Comparison of ENCODE assay signal across 1 cellular context in genomic region chr11:36167073-36167472, GRCh38.
TF ChIP-seq lines count a peak whose summit lies in the region.

No MANE protein-coding gene starts in this region.

TF ChIP-seq in K562, 482 proteins besides CTCF, POLR2A, EP300 and RAD21 (continued from another document):
- TF ChIP-seq, protein P1, sequence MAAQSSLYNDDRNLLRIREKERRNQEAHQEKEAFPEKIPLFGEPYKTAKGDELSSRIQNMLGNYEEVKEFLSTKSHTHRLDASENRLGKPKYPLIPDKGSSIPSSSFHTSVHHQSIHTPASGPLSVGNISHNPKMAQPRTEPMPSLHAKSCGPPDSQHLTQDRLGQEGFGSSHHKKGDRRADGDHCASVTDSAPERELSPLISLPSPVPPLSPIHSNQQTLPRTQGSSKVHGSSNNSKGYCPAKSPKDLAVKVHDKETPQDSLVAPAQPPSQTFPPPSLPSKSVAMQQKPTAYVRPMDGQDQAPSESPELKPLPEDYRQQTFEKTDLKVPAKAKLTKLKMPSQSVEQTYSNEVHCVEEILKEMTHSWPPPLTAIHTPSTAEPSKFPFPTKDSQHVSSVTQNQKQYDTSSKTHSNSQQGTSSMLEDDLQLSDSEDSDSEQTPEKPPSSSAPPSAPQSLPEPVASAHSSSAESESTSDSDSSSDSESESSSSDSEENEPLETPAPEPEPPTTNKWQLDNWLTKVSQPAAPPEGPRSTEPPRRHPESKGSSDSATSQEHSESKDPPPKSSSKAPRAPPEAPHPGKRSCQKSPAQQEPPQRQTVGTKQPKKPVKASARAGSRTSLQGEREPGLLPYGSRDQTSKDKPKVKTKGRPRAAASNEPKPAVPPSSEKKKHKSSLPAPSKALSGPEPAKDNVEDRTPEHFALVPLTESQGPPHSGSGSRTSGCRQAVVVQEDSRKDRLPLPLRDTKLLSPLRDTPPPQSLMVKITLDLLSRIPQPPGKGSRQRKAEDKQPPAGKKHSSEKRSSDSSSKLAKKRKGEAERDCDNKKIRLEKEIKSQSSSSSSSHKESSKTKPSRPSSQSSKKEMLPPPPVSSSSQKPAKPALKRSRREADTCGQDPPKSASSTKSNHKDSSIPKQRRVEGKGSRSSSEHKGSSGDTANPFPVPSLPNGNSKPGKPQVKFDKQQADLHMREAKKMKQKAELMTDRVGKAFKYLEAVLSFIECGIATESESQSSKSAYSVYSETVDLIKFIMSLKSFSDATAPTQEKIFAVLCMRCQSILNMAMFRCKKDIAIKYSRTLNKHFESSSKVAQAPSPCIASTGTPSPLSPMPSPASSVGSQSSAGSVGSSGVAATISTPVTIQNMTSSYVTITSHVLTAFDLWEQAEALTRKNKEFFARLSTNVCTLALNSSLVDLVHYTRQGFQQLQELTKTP (IDR thresholded peaks at IDR 0.05; ENCODE audit: low read depth in 1 of 2, partially characterized antibody in 2 of 2) = no peak
- TF ChIP-seq ZNF717 (CRISPR knock-in tag; IDR thresholded peaks at IDR 0.05) = no peak
- TF ChIP-seq MTF1 (CRISPR knock-in tag; IDR thresholded peaks at IDR 0.05; ENCODE audit: borderline replicate concordance) = no peak
- TF ChIP-seq, protein P2, sequence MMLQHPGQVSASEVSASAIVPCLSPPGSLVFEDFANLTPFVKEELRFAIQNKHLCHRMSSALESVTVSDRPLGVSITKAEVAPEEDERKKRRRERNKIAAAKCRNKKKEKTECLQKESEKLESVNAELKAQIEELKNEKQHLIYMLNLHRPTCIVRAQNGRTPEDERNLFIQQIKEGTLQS (IDR thresholded peaks at IDR 0.05) = peak; percentile 40; the same call in 1 of the 2 replicates
- TF ChIP-seq, protein P2 (CRISPR knock-in tag; conservative IDR thresholded peaks at IDR 0.05) = no peak
